In genomic region chr1:114581335-114582287, GRCh38 we compare ENCODE assay signal across 8 cellular contexts. TPM values are rescaled to one million over a fixed set of nuclear protein-coding genes. Genes with fewer than 3 reads are reported as not detected.
A peak's percentile ranks its signal among the peaks of the same experiment; 100 is the strongest.
DNase-seq lines count a peak whose midpoint lies in the region; ATAC-seq and TF ChIP-seq lines count a peak whose summit lies in the region.

Gene BCAS2, minus strand, starts transcription at chr1:114581615. Its CDS starts 24 bp downstream, at chr1:114581591.

- H3K27ac Mint-ChIP-seq in CD8-positive, alpha-beta T cell, result peak within 1 kb of the TSS; percentile 99

- peaks cover 46% of the 10 kb centered on the region for H3K4me1 Mint-ChIP-seq in CD8-positive, alpha-beta T cell (ENCODE audit: low read depth)

- intact Hi-C loops in CD8-positive, alpha-beta T cell (cut with DNase I, micrococcal nuclease), result loop anchor here (1.0 to 10.0 kb wide), 14 partner anchors 70 to 1509 kb away; partner anchors contain the start of genes DENND2C (in 2 of the 2), NRAS (in 2 of the 2), SIKE1 (in 2 of the 2) and TRIM33 (in 2 of the 2)
- intact Hi-C loops in lower lobe of right lung (cut with DNase I), result no loop called here

- no peaks in the 10 kb centered on the region for H3K27me3 ChIP-seq in CD8-positive, alpha-beta T cell (ENCODE audit: insufficient read depth, low read length)
- no peaks in the 10 kb centered on the region for H3K27me3 ChIP-seq in lower lobe of right lung (ENCODE audit: low read depth)

- peak within 1 kb of the TSS; percentile 96 for H3K4me3 Mint-ChIP-seq in CD8-positive, alpha-beta T cell

- peak; percentile 90 to 97 (median 93) for DNase-seq in CD8-positive, alpha-beta T cell
- DNase-seq in HS-27A (ENCODE audit: low read depth) (peak; percentile 94), NK-92 (lab: John Stamatoyannopoulos, UW; ENCODE audit: unreplicated experiment) (peak; percentile 89), lower lobe of right lung (peak; percentile 97)
- peak; percentile 84 to 92 for DNase-seq in activated CD8-positive, alpha-beta memory T cell treated with anti-CD3 and anti-CD28 coated beads for 1 hour (ENCODE audit: extremely low read depth in 1 of 2, low read depth in 1 of 2)
- peak; percentile 91 for DNase-seq in effector CD4-positive, alpha-beta T cell
- DNase-seq in stimulated activated CD4-positive, alpha-beta T cell treated with anti-CD3 and anti-CD28 coated beads, TNF-alpha, amount 100 ng/mL, for 24 hours (ENCODE audit: low read depth in 3 of 3), result peak; percentile 87 to 93 (median 93)

- no peaks in the 10 kb centered on the region for H3K9me3 Mint-ChIP-seq in CD8-positive, alpha-beta T cell

- POLR2A ChIA-PET in CD8-positive, alpha-beta T cell (lab: Charles Lee), result interaction anchor here (1.0 to 3.1 kb wide), 6 partner anchors 10 to 769 kb away, joined by 3 to 16 read pairs (median 4); partner anchors contain the start of genes CSDE1, RSBN1 and TRIM33

- peak within 1 kb of the TSS; percentile 56 for H3K4me3 ChIP-seq in CD8-positive, alpha-beta T cell (ENCODE audit: low read depth, low read length)
- peak within 1 kb of the TSS; percentile 65 for H3K4me3 ChIP-seq in lower lobe of right lung

- H3K4me1 ChIP-seq in CD8-positive, alpha-beta T cell (ENCODE audit: insufficient read depth, low read length), result peaks cover 22% of the 10 kb centered on the region
- H3K4me1 ChIP-seq in lower lobe of right lung, result peaks cover 29% of the 10 kb centered on the region

- no peaks in the 10 kb centered on the region for H3K9me3 ChIP-seq in CD8-positive, alpha-beta T cell (ENCODE audit: low read length)
- no peaks in the 10 kb centered on the region for H3K9me3 ChIP-seq in lower lobe of right lung

- peaks cover 31% of the 10 kb centered on the region for H3K36me3 Mint-ChIP-seq in CD8-positive, alpha-beta T cell

- H3K27ac ChIP-seq in CD8-positive, alpha-beta T cell (ENCODE audit: low read depth, low read length), result peak within 1 kb of the TSS; percentile 84
- H3K27ac ChIP-seq in lower lobe of right lung, result peak within 1 kb of the TSS; percentile 90

- CTCF ChIA-PET in CD8-positive, alpha-beta T cell (lab: Charles Lee), result no interaction called here

- TF ChIP-seq CTCF in CD8-positive, alpha-beta T cell (IDR thresholded peaks at IDR 0.05), result no peak
- no peak for TF ChIP-seq CTCF in lower lobe of right lung (IDR thresholded peaks at IDR 0.05)

- no peaks in the 10 kb centered on the region for H3K27me3 Mint-ChIP-seq in CD8-positive, alpha-beta T cell (ENCODE audit: low read depth)

- ATAC-seq in CD8-positive, alpha-beta T cell, result peak; percentile 95
- ATAC-seq in GM19467 (IDR thresholded peaks at IDR 0.05; ENCODE audit: unreplicated experiment) (peak; percentile 100), lower lobe of right lung (peak; percentile 99)

- peaks cover 9% of the 10 kb centered on the region for H3K36me3 ChIP-seq in CD8-positive, alpha-beta T cell (ENCODE audit: insufficient read depth, low read length)
- peaks cover 28% of the 10 kb centered on the region for H3K36me3 ChIP-seq in lower lobe of right lung

RNA-seq across cellular contexts. Expression of gene BCAS2, which starts in this region (rescaled TPM):
- 100 to 1,000 TPM; 113 to 125 TPM for total RNA-seq in CD8-positive, alpha-beta T cell
- 24.1 TPM for total RNA-seq in lower lobe of right lung

Comparison
In these comparisons a context has a peak if more than half of its experiments do, and no peak if none do; other contexts are left out.
1. Peak in every context shown above with its lines: DNase-seq, ATAC-seq, H3K4me3 ChIP-seq and H3K27ac ChIP-seq.